In genomic region chr1:7938070-7938469, GRCh38 we compare ENCODE assay signal across 1 cellular context.
TF ChIP-seq lines count a peak whose summit lies in the region.

No MANE protein-coding gene starts in this region.

TF ChIP-seq in WTC11, 78 proteins besides CTCF, POLR2A, EP300 and RAD21 (continued from another document):
- TF ChIP-seq AFF4 (CRISPR knock-in tag; IDR thresholded peaks at IDR 0.05; ENCODE audit: borderline replicate concordance) (no peak), PREB (CRISPR knock-in tag; IDR thresholded peaks at IDR 0.05; ENCODE audit: borderline replicate concordance) (no peak), TEAD1 (CRISPR knock-in tag; IDR thresholded peaks at IDR 0.05) (no peak), ZNF532 (CRISPR knock-in tag; IDR thresholded peaks at IDR 0.05; ENCODE audit: borderline replicate concordance) (no peak), FOXP1 (CRISPR knock-in tag; IDR thresholded peaks at IDR 0.05; ENCODE audit: borderline replicate concordance) (no peak), HMGA2 (CRISPR knock-in tag; IDR thresholded peaks at IDR 0.05) (no peak), MYBL2 (CRISPR knock-in tag; IDR thresholded peaks at IDR 0.05) (no peak), ARID4B (CRISPR knock-in tag; IDR thresholded peaks at IDR 0.05; ENCODE audit: borderline replicate concordance) (no peak), ATF1 (CRISPR knock-in tag; IDR thresholded peaks at IDR 0.05) (no peak)
- TF ChIP-seq, protein P1, sequence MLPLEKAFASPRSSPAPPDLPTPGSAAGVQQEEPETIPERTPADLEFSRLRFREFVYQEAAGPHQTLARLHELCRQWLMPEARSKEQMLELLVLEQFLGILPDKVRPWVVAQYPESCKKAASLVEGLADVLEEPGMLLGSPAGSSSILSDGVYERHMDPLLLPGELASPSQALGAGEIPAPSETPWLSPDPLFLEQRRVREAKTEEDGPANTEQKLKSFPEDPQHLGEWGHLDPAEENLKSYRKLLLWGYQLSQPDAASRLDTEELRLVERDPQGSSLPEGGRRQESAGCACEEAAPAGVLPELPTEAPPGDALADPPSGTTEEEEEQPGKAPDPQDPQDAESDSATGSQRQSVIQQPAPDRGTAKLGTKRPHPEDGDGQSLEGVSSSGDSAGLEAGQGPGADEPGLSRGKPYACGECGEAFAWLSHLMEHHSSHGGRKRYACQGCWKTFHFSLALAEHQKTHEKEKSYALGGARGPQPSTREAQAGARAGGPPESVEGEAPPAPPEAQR (CRISPR knock-in tag; IDR thresholded peaks at IDR 0.05): no peak
- TF ChIP-seq, protein P2, sequence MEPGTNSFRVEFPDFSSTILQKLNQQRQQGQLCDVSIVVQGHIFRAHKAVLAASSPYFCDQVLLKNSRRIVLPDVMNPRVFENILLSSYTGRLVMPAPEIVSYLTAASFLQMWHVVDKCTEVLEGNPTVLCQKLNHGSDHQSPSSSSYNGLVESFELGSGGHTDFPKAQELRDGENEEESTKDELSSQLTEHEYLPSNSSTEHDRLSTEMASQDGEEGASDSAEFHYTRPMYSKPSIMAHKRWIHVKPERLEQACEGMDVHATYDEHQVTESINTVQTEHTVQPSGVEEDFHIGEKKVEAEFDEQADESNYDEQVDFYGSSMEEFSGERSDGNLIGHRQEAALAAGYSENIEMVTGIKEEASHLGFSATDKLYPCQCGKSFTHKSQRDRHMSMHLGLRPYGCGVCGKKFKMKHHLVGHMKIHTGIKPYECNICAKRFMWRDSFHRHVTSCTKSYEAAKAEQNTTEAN (CRISPR knock-in tag; IDR thresholded peaks at IDR 0.05): no peak
- TF ChIP-seq, protein P3, sequence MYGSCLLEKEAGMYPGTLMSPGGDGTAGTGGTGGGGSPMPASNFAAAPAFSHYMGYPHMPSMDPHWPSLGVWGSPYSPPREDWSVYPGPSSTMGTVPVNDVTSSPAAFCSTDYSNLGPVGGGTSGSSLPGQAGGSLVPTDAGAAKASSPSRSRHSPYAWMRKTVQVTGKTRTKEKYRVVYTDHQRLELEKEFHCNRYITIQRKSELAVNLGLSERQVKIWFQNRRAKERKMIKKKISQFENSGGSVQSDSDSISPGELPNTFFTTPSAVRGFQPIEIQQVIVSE (CRISPR knock-in tag; IDR thresholded peaks at IDR 0.05; ENCODE audit: borderline replicate concordance): no peak
